Comparison of ENCODE assay signal across 1 cellular context in the genomic region with DNA sequence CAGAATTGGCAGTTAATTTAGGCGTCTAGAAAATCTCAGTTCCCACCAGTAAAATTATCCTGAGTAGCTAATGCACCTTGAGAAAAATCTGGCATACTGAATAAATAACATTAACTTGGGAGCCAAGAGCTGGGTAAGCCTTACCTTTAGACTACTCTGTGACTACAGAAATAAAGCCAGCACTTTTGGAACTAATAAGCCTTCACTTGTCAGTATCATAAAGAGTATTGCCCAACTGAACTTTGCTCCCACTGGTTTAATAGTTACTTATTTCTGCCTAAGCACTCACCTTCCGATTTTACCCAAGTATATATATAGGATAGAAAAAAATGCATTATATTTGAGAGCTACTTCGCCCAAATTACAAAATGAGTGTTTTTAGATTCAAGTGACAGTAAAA.
TF ChIP-seq lines count a peak whose summit lies in the region.

No MANE protein-coding gene starts in this region.

TF ChIP-seq in WTC11, 78 proteins besides CTCF, POLR2A, EP300 and RAD21 (continued from another document):
- TF ChIP-seq TP53 (CRISPR knock-in tag; IDR thresholded peaks at IDR 0.05) (no peak), SMAD3 (CRISPR knock-in tag; IDR thresholded peaks at IDR 0.05; ENCODE audit: borderline replicate concordance) (no peak), SOX15 (CRISPR knock-in tag; IDR thresholded peaks at IDR 0.05) (no peak), STAT6 (CRISPR knock-in tag; conservative IDR thresholded peaks at IDR 0.05; ENCODE audit: low read depth) (no peak), NFE2L1 (CRISPR knock-in tag; IDR thresholded peaks at IDR 0.05) (no peak), ZNF232 (CRISPR knock-in tag; IDR thresholded peaks at IDR 0.05) (no peak), KAT7 (CRISPR knock-in tag; IDR thresholded peaks at IDR 0.05; ENCODE audit: borderline replicate concordance) (no peak), NFATC4 (CRISPR knock-in tag; IDR thresholded peaks at IDR 0.05) (no peak), ZNF138 (CRISPR knock-in tag; conservative IDR thresholded peaks at IDR 0.05) (no peak), FOXJ3 (CRISPR knock-in tag; IDR thresholded peaks at IDR 0.05; ENCODE audit: borderline replicate concordance) (no peak), CBFB (CRISPR knock-in tag; IDR thresholded peaks at IDR 0.05; ENCODE audit: low read depth) (no peak), HMGXB4 (CRISPR knock-in tag; IDR thresholded peaks at IDR 0.05) (no peak)
- TF ChIP-seq, protein P1, sequence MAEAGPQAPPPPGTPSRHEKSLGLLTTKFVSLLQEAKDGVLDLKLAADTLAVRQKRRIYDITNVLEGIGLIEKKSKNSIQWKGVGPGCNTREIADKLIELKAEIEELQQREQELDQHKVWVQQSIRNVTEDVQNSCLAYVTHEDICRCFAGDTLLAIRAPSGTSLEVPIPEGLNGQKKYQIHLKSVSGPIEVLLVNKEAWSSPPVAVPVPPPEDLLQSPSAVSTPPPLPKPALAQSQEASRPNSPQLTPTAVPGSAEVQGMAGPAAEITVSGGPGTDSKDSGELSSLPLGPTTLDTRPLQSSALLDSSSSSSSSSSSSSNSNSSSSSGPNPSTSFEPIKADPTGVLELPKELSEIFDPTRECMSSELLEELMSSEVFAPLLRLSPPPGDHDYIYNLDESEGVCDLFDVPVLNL (CRISPR knock-in tag; IDR thresholded peaks at IDR 0.05; ENCODE audit: borderline replicate concordance, low read depth), result no peak
- TF ChIP-seq, protein P2, sequence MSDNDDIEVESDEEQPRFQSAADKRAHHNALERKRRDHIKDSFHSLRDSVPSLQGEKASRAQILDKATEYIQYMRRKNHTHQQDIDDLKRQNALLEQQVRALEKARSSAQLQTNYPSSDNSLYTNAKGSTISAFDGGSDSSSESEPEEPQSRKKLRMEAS (CRISPR knock-in tag; IDR thresholded peaks at IDR 0.05), result no peak
